In the genomic region with DNA sequence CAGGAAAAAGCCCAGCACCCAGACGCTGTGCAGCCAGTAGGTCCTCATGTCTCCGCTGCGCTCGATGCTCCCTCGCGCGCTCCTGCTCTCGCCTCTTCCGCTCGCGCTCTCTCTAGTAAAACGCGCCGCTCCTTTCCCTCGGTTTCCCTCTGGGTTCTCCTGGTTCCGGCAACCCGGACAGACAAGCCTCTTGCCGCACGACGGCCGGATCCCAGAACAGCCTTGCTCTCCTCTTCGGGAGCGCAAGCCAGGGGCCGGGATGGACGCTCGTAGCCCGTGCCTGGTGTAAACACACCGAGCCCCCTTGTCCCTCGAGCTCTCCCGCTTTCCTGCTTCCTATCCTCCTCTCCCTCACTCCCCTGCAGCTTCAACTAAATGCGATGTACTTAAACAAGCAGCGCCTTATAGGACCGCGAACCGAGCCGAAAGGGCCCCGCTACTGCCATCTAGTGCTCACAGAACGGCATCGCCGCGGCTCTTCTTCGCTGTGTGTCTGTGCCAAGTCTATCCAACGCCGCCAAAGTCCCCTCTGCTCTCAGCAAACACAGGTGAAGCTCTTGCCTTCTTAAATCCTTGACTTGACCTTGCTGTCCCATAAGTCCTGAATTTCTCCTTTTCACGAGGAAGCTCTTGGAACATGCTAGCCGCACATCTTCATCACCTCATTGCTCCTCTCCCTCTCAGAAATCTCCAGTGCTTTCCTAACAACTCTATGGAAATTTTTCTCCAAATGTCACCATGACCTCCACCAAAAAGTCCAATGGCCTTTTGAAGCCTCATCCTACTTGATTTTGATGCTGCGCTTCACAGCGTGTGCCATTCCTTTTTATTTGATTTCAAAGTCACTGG, we compare ENCODE assay signal across 9 cellular contexts.
DNase-seq lines count a peak whose midpoint lies in the region; TF ChIP-seq lines count a peak whose summit lies in the region.
"Had no signal": no experiment of that assay in that cellular context is flagged by ENCODE, and none has a peak within 500 bp of the region (broad histone marks: within the 10 kb centered on the region; RNA-seq: fewer than 3 reads in every experiment).

No MANE protein-coding gene starts in this region.

- H3K4me3 ChIP-seq in GM12865 (ENCODE audit: low read depth, low read length) (no peak overlapping the region), PC-9 (no peak overlapping the region), ascending aorta (peak overlapping the region; percentile 56 to 66), right atrium auricular region (peak overlapping the region; percentile 24 to 47)

- H3K4me1 ChIP-seq in PC-9 (replicated peaks; ENCODE audit: insufficient read depth): no peaks in the 10 kb centered on the region
- H3K4me1 ChIP-seq in ascending aorta: no peaks in the 10 kb centered on the region
- peaks cover 0 to 11% of the 10 kb centered on the region in 2 donors for H3K4me1 ChIP-seq in right atrium auricular region

- intact Hi-C loops in PC-9 (cut with micrococcal nuclease; ENCODE audit: unreplicated experiment): loop anchor here (10.0 kb wide), 1 partner anchor 627 kb away; no protein-coding TSS in a partner anchor
- intact Hi-C loops in ascending aorta (cut with DNase I): no loop called here
- intact Hi-C loops in posterior vena cava (cut with DNase I): no loop called here

- H2AFZ ChIP-seq in PC-9: no peak overlapping the region

- POLR2A ChIA-PET in PC-9 (lab: Charles Lee; ENCODE audit: unreplicated experiment): no interaction called here

- H3K9me3 ChIP-seq in PC-9 (ENCODE audit: insufficient read depth, low read depth): no peaks in the 10 kb centered on the region
- H3K9me3 ChIP-seq in ascending aorta: no peaks in the 10 kb centered on the region
- no peaks in the 10 kb centered on the region for H3K9me3 ChIP-seq in right atrium auricular region
- H3K9me3 ChIP-seq: neutrophil had no signal

- H4K20me1 ChIP-seq in PC-9 (ENCODE audit: insufficient read depth): no peaks in the 10 kb centered on the region

- peak; percentile 88 for TF ChIP-seq CTCF in GM12865 (IDR thresholded peaks at IDR 0.05; ENCODE audit: insufficient read depth, low read depth, low read length, missing control alignments)
- TF ChIP-seq CTCF in PC-9 (conservative IDR thresholded peaks at IDR 0.05): peak; percentile 62; the same call in 1 of the 2 replicates
- peak; percentile 20 to 67 (median 59) for TF ChIP-seq CTCF in ascending aorta (IDR thresholded peaks at IDR 0.05)
- peak; percentile 43 to 87 for TF ChIP-seq CTCF in right atrium auricular region (IDR thresholded peaks at IDR 0.05)

- H3K27ac ChIP-seq in PC-9 (no peak overlapping the region), ascending aorta (no peak overlapping the region), right atrium auricular region (no peak overlapping the region)
- H3K27ac ChIP-seq: neutrophil had no signal

- H3K27me3 ChIP-seq in PC-9 (ENCODE audit: insufficient read depth, low read depth) (no peaks in the 10 kb centered on the region), ascending aorta (no peaks in the 10 kb centered on the region), right atrium auricular region (no peaks in the 10 kb centered on the region)

- no peaks in the 10 kb centered on the region for H3K79me2 ChIP-seq in PC-9 (ENCODE audit: low read depth)

- H3K4me2 ChIP-seq in PC-9: no peak overlapping the region

- H3K36me3 ChIP-seq in PC-9 (ENCODE audit: low read depth): no peaks in the 10 kb centered on the region
- no peaks in the 10 kb centered on the region for H3K36me3 ChIP-seq in ascending aorta
- H3K36me3 ChIP-seq in right atrium auricular region: no peaks in the 10 kb centered on the region
- H3K36me3 ChIP-seq: neutrophil had no signal

- H3F3A ChIP-seq in PC-9 (ENCODE audit: insufficient read depth, low read depth): no peaks in the 10 kb centered on the region

- CTCF ChIA-PET in PC-9 (lab: Charles Lee): no interaction called here

- DNase-seq in GM12865 (ENCODE audit: low read depth) (peak; percentile 81), HCEC 1CT (peak; percentile 61), LHCN-M2 (ENCODE audit: low read depth) (peak; percentile 54), PC-9 (peak in 1 of 2 experiments; percentile 47), ascending aorta (ENCODE audit: low spot score in 2 of 2) (peak in 1 of 2 donors; percentile 73), right atrium auricular region (ENCODE audit: low spot score) (peak; percentile 84), posterior vena cava (ENCODE audit: low spot score) (peak; percentile 92)
- DNase-seq in NK-92 treated with Interleukin-12 subunit alpha and Interleukin-12 subunit beta, amount 100 ng/mL, for 24 hours (lab: John Stamatoyannopoulos, UW): no peak

- H3K9me2 ChIP-seq in PC-9 (ENCODE audit: insufficient read depth): no peaks in the 10 kb centered on the region

- BruUV-seq in PC-9 (replicated peaks; lab: Mats Ljungman, UMichigan): no TSS peak

Comparison
In these comparisons a context has a peak if more than half of its experiments do, and no peak if none do; other contexts are left out.
1. H3K4me3 ChIP-seq: peak in ascending aorta (2 of 2) and right atrium auricular region (2 of 2); none in GM12865 (single experiment) and PC-9 (single experiment).
2. Peak in every context shown above with its lines, with median percentiles within 50 percentile points of each other: CTCF ChIP-seq.